ENCODE assay signal across 8 cellular contexts in genomic region chr6:116570856-116571682, GRCh38. TPM values are rescaled to one million over a fixed set of nuclear protein-coding genes. Genes with fewer than 3 reads are reported as not detected.
DNase-seq lines count a peak whose midpoint lies in the region; ATAC-seq, FAIRE-seq and TF ChIP-seq lines count a peak whose summit lies in the region.

RWDD1 (plus strand) TSS chr6:116571504; CDS start chr6:116571583, 79 bp downstream.

- ATAC-seq in HG02852 (IDR thresholded peaks at IDR 0.05; ENCODE audit: unreplicated experiment), result peak; percentile 93
- peak; percentile 97 to 99 (median 99) for ATAC-seq in heart left ventricle
- peak; percentile 99 to 100 for ATAC-seq in upper lobe of left lung (ENCODE audit: low FRiP score in 2 of 2)

- H3K9me3 ChIP-seq in adrenal gland (replicated peaks in 1 of 3) (no peaks in the 10 kb centered on the region), heart left ventricle (no peaks in the 10 kb centered on the region), upper lobe of left lung (no peaks in the 10 kb centered on the region)

- DNase-seq in GM12892 (ENCODE audit: insufficient read length) (peak; percentile 83), NCI-H146 (lab: John Stamatoyannopoulos, UW) (peak; percentile 99), T-helper 1 cell (peak; percentile 96 to 99 (median 98)), adrenal gland (peak; percentile 98 to 100 (median 99)), heart left ventricle (peak; percentile 99 to 100 (median 100)), posterior cingulate gyrus (peak; percentile 98 to 100 (median 99)), upper lobe of left lung (peak; percentile 97 to 100)

- peak; percentile 99 for FAIRE-seq in GM12892 (lab: Jason Lieb, UNC)

- TF ChIP-seq POLR2A in GM12892 (IDR thresholded peaks at IDR 0.05; ENCODE audit: low read depth, low read length) (peak; percentile 93), adrenal gland (IDR thresholded peaks at IDR 0.05) (peak; percentile 76 to 96), heart left ventricle (IDR thresholded peaks at IDR 0.05) (peak; percentile 15 to 84), upper lobe of left lung (IDR thresholded peaks at IDR 0.05) (peak in 3 of 4 donors; percentile 66 to 86 (median 67))

- H3K27ac ChIP-seq in adrenal gland (peak within 1 kb of the TSS; percentile 86 to 91 (median 90)), heart left ventricle (peak within 1 kb of the TSS; percentile 73 to 96 (median 90)), upper lobe of left lung (peak within 1 kb of the TSS; percentile 89 to 94 (median 92))

- no peaks in the 10 kb centered on the region for H3K27me3 ChIP-seq in adrenal gland
- H3K27me3 ChIP-seq in heart left ventricle, result no peaks in the 10 kb centered on the region
- H3K27me3 ChIP-seq in upper lobe of left lung, result no peaks in the 10 kb centered on the region

- H3K4me1 ChIP-seq in adrenal gland (replicated peaks in 1 of 2) (peaks cover 17 to 27% of the 10 kb centered on the region in 2 donors), heart left ventricle (peaks cover 3 to 43% (median 29%) of the 10 kb centered on the region in 12 donors), upper lobe of left lung (peaks cover 23 to 36% (median 25%) of the 10 kb centered on the region in 4 donors)

- intact Hi-C loops in adrenal gland (cut with DNase I), result no loop called here
- intact Hi-C loops in heart left ventricle (cut with DNase I), result loop anchor here in 2 of 10 donors (5.0 kb wide), 2 partner anchors 34 to 294 kb away; partner anchors contain the start of gene TSPYL1 (in 1 of the 2)
- intact Hi-C loops in posterior cingulate gyrus (cut with DNase I), result loop anchor here (1.0 to 5.0 kb wide), 3 partner anchors 46 to 354 kb away; partner anchors contain the start of genes RSPH4A and TSPYL1

- no peaks in the 10 kb centered on the region for H3K36me3 ChIP-seq in adrenal gland (replicated peaks in 1 of 2)
- peaks cover 0 to 21% (median 12%) of the 10 kb centered on the region in 9 donors for H3K36me3 ChIP-seq in heart left ventricle
- peaks cover 0 to 13% (median 3%) of the 10 kb centered on the region in 4 donors for H3K36me3 ChIP-seq in upper lobe of left lung

- peak in 2 of 6 experiments; percentile 30 to 34 for TF ChIP-seq CTCF in adrenal gland (IDR thresholded peaks at IDR 0.05)
- peak in 1 of 12 donors; percentile 25 for TF ChIP-seq CTCF in heart left ventricle (IDR thresholded peaks at IDR 0.05)
- peak in 5 of 6 experiments; percentile 17 to 56 (median 50) for TF ChIP-seq CTCF in upper lobe of left lung (IDR thresholded peaks at IDR 0.05)

- WGBS in adrenal gland, 4 donors, result 0 to 1% (median 0%) methylated on average over 16 to 62 of the region's 62 CpGs
- 0% methylated on average over 25 to 62 of the region's 62 CpGs for WGBS in heart left ventricle, 4 donors
- 0 to 1% methylated on average over 16 to 57 of the region's 62 CpGs for WGBS in upper lobe of left lung, 2 donors

- H3K4me3 ChIP-seq in adrenal gland (peak within 1 kb of the TSS; percentile 52 to 99 (median 67)), heart left ventricle (peak within 1 kb of the TSS; percentile 65 to 97 (median 80)), upper lobe of left lung (peak within 1 kb of the TSS; percentile 59 to 90 (median 79))

- TF ChIP-seq EP300 in upper lobe of left lung (IDR thresholded peaks at IDR 0.05), result no peak

RNA-seq across cellular contexts. Expression of gene RWDD1, which starts in this region (rescaled TPM):
- polyA plus RNA-seq in GM12892 (2012; ENCODE audit: missing spikeins), result 62.7 TPM
- total RNA-seq in adrenal gland (10 to 100 TPM; 25.9 to 59.8 (median 47.3) TPM), heart left ventricle (10 to 100 TPM; 35.9 to 70.5 (median 48.8) TPM), upper lobe of left lung (10 to 100 TPM; 11.5 to 35.1 (median 30.9) TPM)
- polyA plus RNA-seq in adrenal gland (100 to 1,000 TPM in 1 of 3 donors, 10 to 100 TPM in 2; 49.6 to 136 (median 67.7) TPM), heart left ventricle (100 to 1,000 TPM in 1 of 2 donors, 10 to 100 TPM in 1; 69.1 to 124 TPM)

Comparison
In these comparisons a context has a peak if more than half of its experiments do, and no peak if none do; other contexts are left out.
1. Peak in every context shown above with its lines: DNase-seq, ATAC-seq, H3K4me3 ChIP-seq and H3K27ac ChIP-seq.